16 cellular contexts compared by ENCODE assay signal in genomic region chr10:36721851-36722250, GRCh38.
A peak's percentile ranks its signal among the peaks of the same experiment; 100 is the strongest.
DNase-seq lines count a peak whose midpoint lies in the region; ATAC-seq and TF ChIP-seq lines count a peak whose summit lies in the region.
"Had no signal": no experiment of that assay in that cellular context is flagged by ENCODE, and none has a peak within 500 bp of the region (broad histone marks: within the 10 kb centered on the region; RNA-seq: fewer than 3 reads in every experiment).

No MANE protein-coding gene starts in this region.

- H3K36me3 ChIP-seq in HEK293 (ENCODE audit: control insufficient read depth in 2 of 2, insufficient read depth in 1 of 2, low read length in 2 of 2) (no peaks in the 10 kb centered on the region), brain microvascular endothelial cell (replicated peaks) (no peaks in the 10 kb centered on the region), Peyer's patch (no peaks in the 10 kb centered on the region)

- H3K4me1 ChIP-seq in HEK293 (ENCODE audit: control insufficient read depth, insufficient read depth, low read length) (peaks cover 11% of the 10 kb centered on the region), Peyer's patch (no peaks in the 10 kb centered on the region)

- H3K27me3 Mint-ChIP-seq in T-helper 17 cell = no peaks in the 10 kb centered on the region

- ATAC-seq in T-helper 17 cell = no peak
- ATAC-seq in HG02588 (IDR thresholded peaks at IDR 0.05; ENCODE audit: unreplicated experiment) = no peak
- ATAC-seq in HG03196 (IDR thresholded peaks at IDR 0.05; ENCODE audit: unreplicated experiment) = no peak

- H3K4me1 Mint-ChIP-seq in T-helper 17 cell = no peaks in the 10 kb centered on the region

- no peak overlapping the region for H3K27ac ChIP-seq in HEK293 (ENCODE audit: extremely low read depth, low read depth, low read length)
- H3K27ac ChIP-seq in brain microvascular endothelial cell = no peak overlapping the region
- no peak overlapping the region for H3K27ac ChIP-seq in Peyer's patch
- H3K27ac ChIP-seq: SK-N-MC had no signal

- no peak overlapping the region for H3K27ac Mint-ChIP-seq in T-helper 17 cell

- TF ChIP-seq POLR2A in Peyer's patch (IDR thresholded peaks at IDR 0.05) = no peak

- POLR2A ChIA-PET in HEK293 (lab: Yijun Ruan, JAX) = no interaction called here

- no peaks in the 10 kb centered on the region for H3K36me3 Mint-ChIP-seq in T-helper 17 cell (ENCODE audit: low read depth)

- H3K9me3 ChIP-seq in HEK293 (ENCODE audit: control insufficient read depth, insufficient read depth, low read depth, low read length) = no peaks in the 10 kb centered on the region
- H3K9me3 ChIP-seq in Peyer's patch = peaks cover 0 to under 1% (median 0%) of the 10 kb centered on the region in 4 donors
- no peaks in the 10 kb centered on the region for H3K9me3 ChIP-seq in T-helper 17 cell (ENCODE audit: control insufficient read depth, low read length, poor library complexity, severe bottlenecking)

- H3K4me3 Mint-ChIP-seq in T-helper 17 cell = no peak overlapping the region

- in situ Hi-C loops in brain microvascular endothelial cell (cut with HindIII; ENCODE audit: low pct_ligation_motif_present, low sequenced_read_pairs) = no loop called here

- DNase-seq in AG09309 (ENCODE audit: low read depth) = peak; percentile 27
- peak; percentile 24 for DNase-seq in brain microvascular endothelial cell
- DNase-seq in iris pigment epithelial cell (ENCODE audit: low read depth) = peak; percentile 23
- no peak for DNase-seq in Peyer's patch
- DNase-seq in T-helper 17 cell = no peak
- DNase-seq: DMS 273 treated with DMSO at 0.1 percent for 48 hours; KBM-7; NCI-H1048; NCI-H146; NCI-H2081 treated with DMSO at 0.1 percent for 48 hours; NCI-H524; NK-92 treated with Interleukin-12 subunit alpha and Interleukin-12 subunit beta, amount 100 ng/mL, for 24 hours had no signal

- H3K27me3 ChIP-seq in brain microvascular endothelial cell (replicated peaks) = no peaks in the 10 kb centered on the region
- no peaks in the 10 kb centered on the region for H3K27me3 ChIP-seq in Peyer's patch

- CTCF ChIA-PET in HEK293 (lab: Yijun Ruan, JAX) = interaction anchor here (0.6 to 1.3 kb wide), 2 partner anchors 437 to 1086 kb away, joined by 4 to 5 read pairs; no protein-coding TSS in a partner anchor

- no peak overlapping the region for H3K4me3 ChIP-seq in AG09309 (ENCODE audit: control insufficient read depth, low read depth, low read length)
- no peak overlapping the region for H3K4me3 ChIP-seq in HEK293 (ENCODE audit: low read depth, low read length)
- H3K4me3 ChIP-seq in brain microvascular endothelial cell (ENCODE audit: low read depth, low read length) = no peak overlapping the region
- H3K4me3 ChIP-seq in Peyer's patch = no peak overlapping the region
- H3K4me3 ChIP-seq: SK-N-MC had no signal

- TF ChIP-seq CTCF in AG09309 (IDR thresholded peaks at IDR 0.05; ENCODE audit: control insufficient read depth, insufficient read depth, low read depth, low read length, missing control alignments) (no peak), HEK293 (tag by site-specific recombination; IDR thresholded peaks at IDR 0.05) (no peak), brain microvascular endothelial cell (IDR thresholded peaks at IDR 0.05; ENCODE audit: low read depth, low read length, missing control alignments) (no peak), Peyer's patch (IDR thresholded peaks at IDR 0.05) (no peak)

TF ChIP-seq in HEK293, 187 proteins besides CTCF, POLR2A, EP300 and RAD21:
- TF ChIP-seq ZNF768 (tag by site-specific recombination; IDR thresholded peaks at IDR 0.05) (no peak), ZNF18 (tag by site-specific recombination; IDR thresholded peaks at IDR 0.05) (0 out of 2 replicates have a peak, but pooled peaks have one; percentile 5)

Comparison
In these comparisons a context has a peak if more than half of its experiments do, and no peak if none do; other contexts are left out.
1. DNase-seq: peak in AG09309 (single experiment), brain microvascular endothelial cell (single experiment) and iris pigment epithelial cell (single experiment); none in Peyer's patch (0 of 3) and T-helper 17 cell (0 of 3).